22 cellular contexts compared by ENCODE assay signal in genomic region chrX:63917296-63917695, GRCh38.
"Had no signal": no experiment of that assay in that cellular context is flagged by ENCODE, and none has a peak within 500 bp of the region (broad histone marks: within the 10 kb centered on the region; RNA-seq: fewer than 3 reads in every experiment).

No MANE protein-coding gene starts in this region.

- H3K27ac ChIP-seq: coronary artery, dorsolateral prefrontal cortex, esophagus muscularis mucosa, foreskin keratinocyte, gastroesophageal sphincter, heart left ventricle, hepatocyte, left ventricle myocardium inferior, lower lobe of right lung had no signal

- H3K4me1 ChIP-seq: esophagus muscularis mucosa, foreskin keratinocyte, gastroesophageal sphincter, heart left ventricle, left ventricle myocardium inferior, lower lobe of right lung had no signal

- DNase-seq: dermis blood vessel endothelial cell; dorsolateral prefrontal cortex; effector CD4-positive, alpha-beta T cell; effector memory CD4-positive, alpha-beta T cell; foreskin keratinocyte; heart left ventricle; hypothalamus; immature natural killer cell; islet precursor cell; kidney; kidney glomerular epithelial cell; left colon; left ventricle myocardium inferior; lower lobe of right lung; mesenchymal stem cell; mucosa of descending colon; naive B cell had no signal

- H3K4me3 ChIP-seq: coronary artery, dorsolateral prefrontal cortex, esophagus muscularis mucosa, gastroesophageal sphincter, heart left ventricle, hepatocyte, left ventricle myocardium inferior, lower lobe of right lung, mucosa of descending colon had no signal

- H3K36me3 ChIP-seq: esophagus muscularis mucosa, gastroesophageal sphincter, heart left ventricle, left ventricle myocardium inferior, lower lobe of right lung had no signal

- H3K9me3 ChIP-seq: gastroesophageal sphincter, mucosa of descending colon had no signal

- H3K27me3 ChIP-seq: esophagus muscularis mucosa, foreskin keratinocyte, gastroesophageal sphincter, hepatocyte had no signal

- ATAC-seq: foreskin keratinocyte, gastroesophageal sphincter, heart left ventricle, left colon, left lobe of liver, lower lobe of right lung, mucosa of descending colon had no signal
